In genomic region chr7:114921636-114922150, GRCh38 we compare ENCODE assay signal across 8 cellular contexts. TPM values are rescaled to one million over a fixed set of nuclear protein-coding genes. Genes with fewer than 3 reads are reported as not detected.
DNase-seq lines count a peak whose midpoint lies in the region; ATAC-seq, FAIRE-seq and TF ChIP-seq lines count a peak whose summit lies in the region.

Gene MDFIC, plus strand, starts transcription at chr7:114922094. Its CDS starts 940 bp downstream, at chr7:114923034.

- peaks cover 5% of the 10 kb centered on the region for H3K36me3 Mint-ChIP-seq in Caco-2 (ENCODE audit: insufficient read depth, unreplicated experiment)

- H3K4me1 Mint-ChIP-seq in Caco-2 (ENCODE audit: low read depth, unreplicated experiment): peaks cover 8% of the 10 kb centered on the region

- H3K9me3 Mint-ChIP-seq in Caco-2 (ENCODE audit: unreplicated experiment): no peaks in the 10 kb centered on the region

- TF ChIP-seq CTCF in Caco-2 (IDR thresholded peaks at IDR 0.05; ENCODE audit: insufficient read depth in 1 of 2, low read depth in 1 of 2, low read length in 1 of 2, severe bottlenecking in 1 of 2, unreplicated experiment in 1 of 2) (no peak), breast epithelium (IDR thresholded peaks at IDR 0.05) (no peak), kidney (IDR thresholded peaks at IDR 0.05; ENCODE audit: borderline replicate concordance, extremely low read depth, insufficient read depth) (no peak)

- no peak for TF ChIP-seq POLR2A in breast epithelium (IDR thresholded peaks at IDR 0.05)

- H3K4me3 ChIP-seq in Caco-2 (ENCODE audit: low read depth, low read length): peak within 1 kb of the TSS; percentile 47
- H3K4me3 ChIP-seq in breast epithelium: peak within 1 kb of the TSS; percentile 86 to 87 (median 87)
- H3K4me3 ChIP-seq in kidney (ENCODE audit: low read length in 2 of 2): peak within 1 kb of the TSS; percentile 91

- no peak for FAIRE-seq in RCC 7860 (lab: Jason Lieb, UNC)
- FAIRE-seq in kidney (lab: Jason Lieb, UNC): no peak

- no peaks in the 10 kb centered on the region for H3K27me3 ChIP-seq in Caco-2 (replicated peaks; ENCODE audit: control insufficient read depth, insufficient read depth, low read length)
- H3K27me3 ChIP-seq in breast epithelium: no peaks in the 10 kb centered on the region

- intact Hi-C loops in Caco-2 (cut with micrococcal nuclease; ENCODE audit: unreplicated experiment): loop anchor here (1.0 to 5.0 kb wide), 2 partner anchors 20 to 54 kb away; no protein-coding TSS in a partner anchor
- intact Hi-C loops in breast epithelium (cut with DNase I; ENCODE audit: low total_unique reads): no loop called here
- intact Hi-C loops in kidney (cut with DNase I): no loop called here

- CTCF ChIA-PET in Caco-2 (lab: Charles Lee): no interaction called here

- no peak for ATAC-seq in HG03460 (IDR thresholded peaks at IDR 0.05; ENCODE audit: unreplicated experiment)
- ATAC-seq in HG02870 (IDR thresholded peaks at IDR 0.05; ENCODE audit: unreplicated experiment): no peak

- no peaks in the 10 kb centered on the region for H3K4me1 ChIP-seq in Caco-2
- H3K4me1 ChIP-seq in breast epithelium: no peaks in the 10 kb centered on the region
- H3K4me1 ChIP-seq in kidney (ENCODE audit: control insufficient read depth in 1 of 2, insufficient read depth in 1 of 2, low read depth in 1 of 2, low read length in 2 of 2): peaks cover 0 to 4% of the 10 kb centered on the region in 2 donors

- H3K27ac ChIP-seq in breast epithelium (peak within 1 kb of the TSS; percentile 88 to 97), kidney (ENCODE audit: low read depth in 2 of 2, low read length in 2 of 2) (peak within 1 kb of the TSS; percentile 81 to 89)

- H3K27ac Mint-ChIP-seq in Caco-2 (ENCODE audit: unreplicated experiment): peak within 1 kb of the TSS; percentile 39

- H3K9ac ChIP-seq in kidney (ENCODE audit: low read length in 2 of 2): peak within 1 kb of the TSS; percentile 57 to 87

- H3K9me3 ChIP-seq in Caco-2 (no peaks in the 10 kb centered on the region), breast epithelium (no peaks in the 10 kb centered on the region), kidney (ENCODE audit: control insufficient read depth in 1 of 2, low read length in 2 of 2) (no peaks in the 10 kb centered on the region)

- peak within 1 kb of the TSS; percentile 85 for H3K4me3 Mint-ChIP-seq in Caco-2 (ENCODE audit: unreplicated experiment)

- H3K36me3 ChIP-seq in Caco-2 (ENCODE audit: control insufficient read depth, insufficient read depth, low read length) (no peaks in the 10 kb centered on the region), breast epithelium (no peaks in the 10 kb centered on the region), kidney (ENCODE audit: control insufficient read depth in 1 of 2, insufficient read depth in 2 of 2, low read length in 2 of 2) (no peaks in the 10 kb centered on the region)

- POLR2A ChIA-PET in Caco-2 (lab: Charles Lee): interaction anchor here (0.6 kb wide), 1 partner anchor 20 kb away, joined by 8 read pairs; no protein-coding TSS in a partner anchor

- H3K27me3 Mint-ChIP-seq in Caco-2 (ENCODE audit: insufficient read depth, unreplicated experiment): no peaks in the 10 kb centered on the region

- DNase-seq in Caco-2 (no peak), RCC 7860 (ENCODE audit: low spot score) (peak; percentile 27), breast epithelium (ENCODE audit: low spot score in 2 of 2) (peak in 1 of 2 donors; percentile 29), kidney (peak; percentile 88), NCI-H524 treated with DMSO at 0.1 percent for 48 hours (lab: John Stamatoyannopoulos, UW) (no peak)
- DNase-seq in stimulated activated CD4-positive, alpha-beta T cell treated with anti-CD3 and anti-CD28 coated beads, Interleukin-4, amount 100 ng/mL, for 24 hours: peak; percentile 31

- no TSS peak for BruUV-seq in Caco-2 (replicated peaks; lab: Mats Ljungman, UMichigan)

RNA-seq across cellular contexts. Expression of gene MDFIC, which starts in this region (rescaled TPM):
- total RNA-seq in Caco-2 (2022): 2.7 and 4.2 TPM in 2 replicates
- 100 to 1,000 TPM in 1 of 3 donors, 10 to 100 TPM in 2; 29.9 to 146 (median 55.4) TPM for total RNA-seq in breast epithelium
- 32.9 TPM for total RNA-seq in kidney
- 9.8 TPM for polyA plus RNA-seq in kidney (ENCODE audit: insufficient read depth, low read depth, low replicate concordance)

Comparison
In these comparisons a context has a peak if more than half of its experiments do, and no peak if none do; other contexts are left out.
1. DNase-seq: peak in RCC 7860 (single experiment), kidney (single experiment) and stimulated activated CD4-positive, alpha-beta T cell treated with anti-CD3 and anti-CD28 coated beads, Interleukin-4, amount 100 ng/mL, for 24 hours (single experiment); none in Caco-2 (0 of 2) and NCI-H524 treated with DMSO at 0.1 percent for 48 hours (single experiment).
2. Peak in every context shown above with its lines, with median percentiles within 50 percentile points of each other: H3K4me3 ChIP-seq.